23 cellular contexts compared by ENCODE assay signal in the genomic region with DNA sequence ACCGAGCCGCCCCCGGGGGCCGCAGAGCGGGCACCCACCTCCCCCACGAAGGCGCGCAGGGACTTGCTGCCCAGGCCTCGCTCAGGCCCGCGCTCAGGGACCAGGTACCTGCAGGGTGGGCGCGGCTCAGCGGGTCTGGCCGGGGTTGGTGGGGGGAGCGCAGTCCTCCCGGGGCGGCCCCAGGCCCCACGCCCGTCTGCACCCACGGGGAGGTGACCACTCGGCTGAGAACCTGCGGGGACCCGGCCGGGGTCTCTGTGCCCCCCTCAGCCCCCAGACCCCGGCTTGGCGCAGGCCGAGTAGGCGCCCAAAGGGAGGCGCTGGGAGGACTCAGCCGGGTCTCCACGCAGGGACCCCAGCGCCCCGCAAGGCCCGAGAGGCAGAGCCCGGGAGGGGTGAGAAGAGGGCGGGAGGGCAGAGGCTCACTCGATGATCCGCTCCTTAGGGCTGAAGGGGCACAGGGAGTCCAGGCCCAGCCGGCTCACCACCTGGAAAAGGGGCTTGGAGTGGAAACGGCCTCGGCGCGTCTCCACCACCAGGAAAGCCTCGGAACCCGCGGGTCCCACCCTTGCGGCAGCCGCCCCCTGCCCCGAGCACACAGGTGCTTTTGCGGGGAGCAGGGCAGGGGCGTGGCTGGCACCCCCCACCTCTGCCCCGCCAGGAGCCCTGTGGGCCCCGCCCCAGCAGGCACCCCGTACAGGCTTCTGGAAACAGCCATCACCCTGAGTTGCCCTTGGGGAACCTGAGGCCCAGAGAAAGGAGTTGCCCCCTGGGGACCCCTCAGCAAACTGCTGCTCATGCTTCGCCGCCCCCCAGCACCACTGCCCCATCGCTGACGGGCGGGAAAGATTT. TPM values are rescaled to one million over a fixed set of nuclear protein-coding genes. Genes with fewer than 3 reads are reported as not detected.
DNase-seq lines count a peak whose midpoint lies in the region; ATAC-seq, FAIRE-seq and TF ChIP-seq lines count a peak whose summit lies in the region.
"Had no signal": no experiment of that assay in that cellular context is flagged by ENCODE, and none has a peak within 500 bp of the region (broad histone marks: within the 10 kb centered on the region; RNA-seq: fewer than 3 reads in every experiment).

No MANE protein-coding gene starts in this region.

- H3K9me3 ChIP-seq in BE2C (0 out of 2 replicates have a peak, but pooled peaks cover 5% of the 10 kb centered on the region), kidney (ENCODE audit: control insufficient read depth in 1 of 2, low read length in 2 of 2) (no peaks in the 10 kb centered on the region), trophoblast cell (ENCODE audit: insufficient read depth, low read depth, low read length) (no peaks in the 10 kb centered on the region), breast epithelium (no peaks in the 10 kb centered on the region)
- H3K9me3 ChIP-seq: vagina had no signal

- H2AK5ac ChIP-seq in trophoblast cell (ENCODE audit: low read length) = peak overlapping the region; percentile 30

- no peak overlapping the region for H3K4me2 ChIP-seq in trophoblast cell (ENCODE audit: low read length)

- H3K27me3 ChIP-seq in BE2C (no peaks in the 10 kb centered on the region), H7 (ENCODE audit: control insufficient read depth, insufficient read depth, low read length) (peaks cover 1% of the 10 kb centered on the region; the same call in 1 of the 2 replicates), trophoblast cell (ENCODE audit: insufficient read depth, low read length) (no peaks in the 10 kb centered on the region), breast epithelium (no peaks in the 10 kb centered on the region)
- H3K27me3 ChIP-seq: vagina had no signal

- H4K8ac ChIP-seq in trophoblast cell (ENCODE audit: low read depth, low read length) = peak overlapping the region; percentile 50

- H3K23ac ChIP-seq in trophoblast cell (ENCODE audit: low read length) = no peak overlapping the region

- H4K12ac ChIP-seq in trophoblast cell (ENCODE audit: low read depth, low read length) = no peak overlapping the region

- no peaks in the 10 kb centered on the region for H3K36me3 ChIP-seq in BE2C
- H3K36me3 ChIP-seq in H7 (replicated peaks; ENCODE audit: control insufficient read depth, insufficient read depth, low read length) = no peaks in the 10 kb centered on the region
- peaks cover 0 to 3% of the 10 kb centered on the region in 2 donors for H3K36me3 ChIP-seq in kidney (ENCODE audit: control insufficient read depth in 1 of 2, insufficient read depth in 2 of 2, low read length in 2 of 2)
- H3K36me3 ChIP-seq in trophoblast cell (ENCODE audit: control insufficient read depth in 1 of 2, insufficient read depth in 2 of 2, low read length in 2 of 2) = no peaks in the 10 kb centered on the region
- H3K36me3 ChIP-seq in breast epithelium = no peaks in the 10 kb centered on the region
- H3K36me3 ChIP-seq: cardiac muscle cell, left lung, vagina had no signal

- H3K9ac ChIP-seq in kidney (ENCODE audit: low read length in 2 of 2) = no peak overlapping the region
- no peak overlapping the region for H3K9ac ChIP-seq in trophoblast cell (ENCODE audit: low read length)

- no peak overlapping the region for H3K14ac ChIP-seq in trophoblast cell (ENCODE audit: low read length)

- H2BK120ac ChIP-seq in trophoblast cell (ENCODE audit: insufficient read depth, low read length, poor library complexity) = peak overlapping the region; percentile 60

- peak overlapping the region; percentile 78 for H4K91ac ChIP-seq in trophoblast cell (ENCODE audit: low read depth, low read length)

- no peaks in the 10 kb centered on the region for H3K79me2 ChIP-seq in trophoblast cell (ENCODE audit: control insufficient read depth, insufficient read depth, low read length, poor library complexity)

- no peak overlapping the region for H3K27ac ChIP-seq in kidney (ENCODE audit: low read depth in 2 of 2, low read length in 2 of 2)
- peak overlapping the region; percentile 66 for H3K27ac ChIP-seq in trophoblast cell (ENCODE audit: low read depth, low read length)
- H3K27ac ChIP-seq in breast epithelium = no peak overlapping the region
- H3K27ac ChIP-seq: left lung, vagina had no signal

- no peak for FAIRE-seq in kidney (lab: Jason Lieb, UNC)

- H3K4me3 ChIP-seq in BE2C (ENCODE audit: low read depth, low read length) (no peak overlapping the region), H7 (ENCODE audit: insufficient read depth, low read depth, low read length) (no peak overlapping the region), kidney (ENCODE audit: low read length in 2 of 2) (no peak overlapping the region), trophoblast cell (ENCODE audit: low read depth, low read length) (no peak overlapping the region), breast epithelium (no peak overlapping the region)
- H3K4me3 ChIP-seq: cardiac muscle cell, left lung, vagina had no signal

- TF ChIP-seq POLR2A in breast epithelium (IDR thresholded peaks at IDR 0.05) = no peak

- H3K4me1 ChIP-seq in BE2C (peaks cover 6% of the 10 kb centered on the region; the same call in 1 of the 2 replicates), kidney (ENCODE audit: control insufficient read depth in 1 of 2, insufficient read depth in 1 of 2, low read depth in 1 of 2, low read length in 2 of 2) (no peaks in the 10 kb centered on the region), trophoblast cell (ENCODE audit: control insufficient read depth in 1 of 2, insufficient read depth in 2 of 2, low read length in 2 of 2) (peaks cover 6 to 7% of the 10 kb centered on the region in 2 experiments), breast epithelium (no peaks in the 10 kb centered on the region)

- peak; percentile 7 for DNase-seq in BE2C
- DNase-seq in H7 = peak; percentile 52
- peak; percentile 77 for DNase-seq in kidney
- DNase-seq in trophoblast cell = no peak
- DNase-seq in activated CD4-positive, alpha-beta T cell treated with anti-CD3 and anti-CD28 coated beads for 4 hours = no peak
- DNase-seq in breast epithelium (ENCODE audit: low spot score in 2 of 2) = no peak
- DNase-seq in NCI-H345 (lab: John Stamatoyannopoulos, UW) = no peak
- DNase-seq: activated B cell treated with CpG ODN at 0.5 μM for 24 hours; activated CD4-positive, alpha-beta memory T cell treated with anti-CD3 and anti-CD28 coated beads, Interleukin-2, amount 10 ng/mL, durations not matched to agents 7 days and 5 days; activated naive CD4-positive, alpha-beta T cell; amniotic stem cell; CD4-positive, alpha-beta T cell; DMS 273 treated with DMSO at 0.1 percent for 48 hours; H9; NCI-H1436 treated with DMSO at 0.1 percent for 48 hours; retina; RPMI8226; stimulated activated CD4-positive, alpha-beta T cell treated with anti-CD3 and anti-CD28 coated beads, Interleukin-15, amount 100 ng/mL, for 24 hours had no signal

- WGBS in trophoblast cell (ENCODE audit: extremely low coverage, insufficient coverage, insufficient read length) = no CpG with 5 or more reads among the region's 60 CpGs

- peak overlapping the region; percentile 58 for H2BK12ac ChIP-seq in trophoblast cell (ENCODE audit: low read length)

- TF ChIP-seq CTCF in BE2C (IDR thresholded peaks at IDR 0.05; ENCODE audit: low read depth, low read length) (no peak), kidney (IDR thresholded peaks at IDR 0.05; ENCODE audit: borderline replicate concordance, extremely low read depth, insufficient read depth) (no peak), breast epithelium (IDR thresholded peaks at IDR 0.05) (no peak)

- intact Hi-C loops in kidney (cut with DNase I) = no loop called here
- intact Hi-C loops in breast epithelium (cut with DNase I; ENCODE audit: low total_unique reads) = no loop called here

- H2AFZ ChIP-seq in trophoblast cell (ENCODE audit: insufficient read depth, low read length, poor library complexity) = no peak overlapping the region

- H2BK5ac ChIP-seq in trophoblast cell (ENCODE audit: low read depth, low read length, poor library complexity) = no peak overlapping the region

- ATAC-seq in HG03469 (IDR thresholded peaks at IDR 0.05; ENCODE audit: unreplicated experiment) = no peak
- ATAC-seq: left lung had no signal

- no peak overlapping the region for H3K18ac ChIP-seq in trophoblast cell (ENCODE audit: low read length)

- H3K4ac ChIP-seq in trophoblast cell (ENCODE audit: low read depth, low read length) = no peak overlapping the region

- peaks cover 12% of the 10 kb centered on the region for H3K79me1 ChIP-seq in trophoblast cell (ENCODE audit: low read length)

RNA-seq across cellular contexts. Expression of a gene that starts 9.3 kb away (rescaled TPM):
- 3.1 TPM for polyA plus RNA-seq in BE2C (2012; ENCODE audit: insufficient read depth, insufficient read length, low read depth)
- 1.6 TPM in 1 of 2 replicates, not detected in the other for total RNA-seq in H7 (2014; rRNA removed; shearing (Covaris generic))
- total RNA-seq in kidney (51.6 TPM), breast epithelium (under 1 TPM in 1 of 3 donors, not detected in 2; 0.59 TPM)
- 273 TPM for polyA plus RNA-seq in kidney (ENCODE audit: insufficient read depth, low read depth, low replicate concordance)
- polyA plus RNA-seq in trophoblast cell (2013) = 1.0 and 1.4 TPM in 2 replicates
- total RNA-seq: vagina had no signal
- polyA plus RNA-seq: IgD-negative memory B cell had no signal

RNA-seq across cellular contexts. Expression of a gene that starts 38.2 kb away (rescaled TPM):
- polyA plus RNA-seq in BE2C (2012; ENCODE audit: insufficient read depth, insufficient read length, low read depth) = 29.5 TPM
- total RNA-seq in H7 (2014; rRNA removed; shearing (Covaris generic)) = 35.5 and 41.5 TPM in 2 replicates
- total RNA-seq in kidney (8.7 TPM), breast epithelium (1 to 10 TPM; 1.6 to 7.0 (median 6.2) TPM)
- 3.7 TPM for polyA plus RNA-seq in kidney (ENCODE audit: insufficient read depth, low read depth, low replicate concordance)
- polyA plus RNA-seq in trophoblast cell (2013) = 22.3 and 23.2 TPM in 2 replicates

RNA-seq across cellular contexts. Expression of a gene that starts 48.2 kb away (rescaled TPM):
- polyA plus RNA-seq in BE2C (2012; ENCODE audit: insufficient read depth, insufficient read length, low read depth) = 14.8 TPM
- total RNA-seq in H7 (2014; rRNA removed; shearing (Covaris generic)) = 127 and 143 TPM in 2 replicates
- 174 TPM for total RNA-seq in kidney
- polyA plus RNA-seq in kidney (ENCODE audit: insufficient read depth, low read depth, low replicate concordance) = 52.4 TPM
- polyA plus RNA-seq in trophoblast cell (2013) = 53.6 and 55.1 TPM in 2 replicates
- total RNA-seq in breast epithelium = 1,000 to 10,000 TPM in 1 of 3 donors, 100 to 1,000 TPM in 2; 177 to 1,266 (median 418) TPM

Comparison
In these comparisons a context has a peak if more than half of its experiments do, and no peak if none do; other contexts are left out.
1. DNase-seq: peak in BE2C (single experiment), H7 (single experiment) and kidney (single experiment); none in trophoblast cell (0 of 2), activated CD4-positive, alpha-beta T cell treated with anti-CD3 and anti-CD28 coated beads for 4 hours (0 of 2), breast epithelium (0 of 2) and NCI-H345 (single experiment).
2. RNA of a gene that starts 9.3 kb away (total RNA-seq): 51.6 TPM in kidney (single experiment); 1.6 TPM in H7 and 0.59 TPM in breast epithelium; every median in the first group is over 10 times any median in the second.